In the genomic region with DNA sequence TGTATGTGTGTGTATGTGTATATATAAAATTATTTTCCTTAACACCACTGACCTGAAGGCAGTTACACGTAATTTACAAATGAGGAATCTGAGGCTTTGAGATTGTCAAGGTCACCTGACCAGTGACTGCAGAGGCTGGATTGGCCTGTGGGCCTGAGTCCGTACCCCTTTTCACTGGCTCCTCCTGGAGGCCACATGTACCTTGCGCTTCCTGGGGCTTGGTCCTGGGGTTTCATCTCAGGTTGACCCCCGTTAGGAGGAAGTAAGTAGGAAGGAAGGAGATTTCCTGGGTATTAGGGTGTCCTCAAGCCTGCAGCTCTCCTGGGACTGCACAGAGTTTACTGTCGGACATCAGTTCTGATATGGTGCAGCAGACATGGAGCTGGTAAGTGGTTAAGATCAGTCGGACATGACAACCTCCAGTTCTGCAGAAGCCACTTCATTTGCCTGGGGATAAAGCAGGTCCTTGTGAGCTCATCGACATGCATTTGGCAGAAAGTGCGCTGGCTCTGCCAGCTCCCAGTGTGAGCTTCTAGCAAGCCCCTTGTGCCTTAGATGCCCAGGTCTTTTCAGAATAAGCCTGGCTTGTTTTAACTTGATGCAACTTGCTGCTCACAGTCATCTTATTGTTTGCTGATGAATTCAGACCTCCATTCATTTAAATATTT, we compare ENCODE assay signal across 1 cellular context.
TF ChIP-seq lines count a peak whose summit lies in the region.

No MANE protein-coding gene starts in this region.

TF ChIP-seq in GM12878, 131 proteins besides CTCF, POLR2A, EP300 and RAD21 (continued from another document):
- TF ChIP-seq MAX (IDR thresholded peaks at IDR 0.05; ENCODE audit: low read depth, low read length) (no peak), EGR1 (IDR thresholded peaks at IDR 0.05; ENCODE audit: borderline replicate concordance in 1 of 2, low read depth in 2 of 2, low read length in 2 of 2) (no peak), ASH2L (IDR thresholded peaks at IDR 0.05; ENCODE audit: borderline replicate concordance, low read depth) (no peak), RAD51 (IDR thresholded peaks at IDR 0.05) (peak; percentile 40; the same call in 1 of the 2 replicates), ZNF384 (IDR thresholded peaks at IDR 0.05; ENCODE audit: borderline replicate concordance, low read depth, low read length) (no peak)
- TF ChIP-seq, protein P1, sequence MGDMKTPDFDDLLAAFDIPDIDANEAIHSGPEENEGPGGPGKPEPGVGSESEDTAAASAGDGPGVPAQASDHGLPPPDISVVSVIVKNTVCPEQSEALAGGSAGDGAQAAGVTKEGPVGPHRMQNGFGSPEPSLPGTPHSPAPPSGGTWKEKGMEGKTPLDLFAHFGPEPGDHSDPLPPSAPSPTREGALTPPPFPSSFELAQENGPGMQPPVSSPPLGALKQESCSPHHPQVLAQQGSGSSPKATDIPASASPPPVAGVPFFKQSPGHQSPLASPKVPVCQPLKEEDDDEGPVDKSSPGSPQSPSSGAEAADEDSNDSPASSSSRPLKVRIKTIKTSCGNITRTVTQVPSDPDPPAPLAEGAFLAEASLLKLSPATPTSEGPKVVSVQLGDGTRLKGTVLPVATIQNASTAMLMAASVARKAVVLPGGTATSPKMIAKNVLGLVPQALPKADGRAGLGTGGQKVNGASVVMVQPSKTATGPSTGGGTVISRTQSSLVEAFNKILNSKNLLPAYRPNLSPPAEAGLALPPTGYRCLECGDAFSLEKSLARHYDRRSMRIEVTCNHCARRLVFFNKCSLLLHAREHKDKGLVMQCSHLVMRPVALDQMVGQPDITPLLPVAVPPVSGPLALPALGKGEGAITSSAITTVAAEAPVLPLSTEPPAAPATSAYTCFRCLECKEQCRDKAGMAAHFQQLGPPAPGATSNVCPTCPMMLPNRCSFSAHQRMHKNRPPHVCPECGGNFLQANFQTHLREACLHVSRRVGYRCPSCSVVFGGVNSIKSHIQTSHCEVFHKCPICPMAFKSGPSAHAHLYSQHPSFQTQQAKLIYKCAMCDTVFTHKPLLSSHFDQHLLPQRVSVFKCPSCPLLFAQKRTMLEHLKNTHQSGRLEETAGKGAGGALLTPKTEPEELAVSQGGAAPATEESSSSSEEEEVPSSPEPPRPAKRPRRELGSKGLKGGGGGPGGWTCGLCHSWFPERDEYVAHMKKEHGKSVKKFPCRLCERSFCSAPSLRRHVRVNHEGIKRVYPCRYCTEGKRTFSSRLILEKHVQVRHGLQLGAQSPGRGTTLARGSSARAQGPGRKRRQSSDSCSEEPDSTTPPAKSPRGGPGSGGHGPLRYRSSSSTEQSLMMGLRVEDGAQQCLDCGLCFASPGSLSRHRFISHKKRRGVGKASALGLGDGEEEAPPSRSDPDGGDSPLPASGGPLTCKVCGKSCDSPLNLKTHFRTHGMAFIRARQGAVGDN (IDR thresholded peaks at IDR 0.05): no peak
- TF ChIP-seq, protein P2, sequence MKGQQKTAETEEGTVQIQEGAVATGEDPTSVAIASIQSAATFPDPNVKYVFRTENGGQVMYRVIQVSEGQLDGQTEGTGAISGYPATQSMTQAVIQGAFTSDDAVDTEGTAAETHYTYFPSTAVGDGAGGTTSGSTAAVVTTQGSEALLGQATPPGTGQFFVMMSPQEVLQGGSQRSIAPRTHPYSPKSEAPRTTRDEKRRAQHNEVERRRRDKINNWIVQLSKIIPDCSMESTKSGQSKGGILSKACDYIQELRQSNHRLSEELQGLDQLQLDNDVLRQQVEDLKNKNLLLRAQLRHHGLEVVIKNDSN (IDR thresholded peaks at IDR 0.05; ENCODE audit: borderline replicate concordance, extremely low read length, insufficient read depth, low read depth, low read length): peak; percentile 9
TF ChIP-seq in GM12878: peak in this region for 3.
